ENCODE assay signal across 8 cellular contexts in the genomic region with DNA sequence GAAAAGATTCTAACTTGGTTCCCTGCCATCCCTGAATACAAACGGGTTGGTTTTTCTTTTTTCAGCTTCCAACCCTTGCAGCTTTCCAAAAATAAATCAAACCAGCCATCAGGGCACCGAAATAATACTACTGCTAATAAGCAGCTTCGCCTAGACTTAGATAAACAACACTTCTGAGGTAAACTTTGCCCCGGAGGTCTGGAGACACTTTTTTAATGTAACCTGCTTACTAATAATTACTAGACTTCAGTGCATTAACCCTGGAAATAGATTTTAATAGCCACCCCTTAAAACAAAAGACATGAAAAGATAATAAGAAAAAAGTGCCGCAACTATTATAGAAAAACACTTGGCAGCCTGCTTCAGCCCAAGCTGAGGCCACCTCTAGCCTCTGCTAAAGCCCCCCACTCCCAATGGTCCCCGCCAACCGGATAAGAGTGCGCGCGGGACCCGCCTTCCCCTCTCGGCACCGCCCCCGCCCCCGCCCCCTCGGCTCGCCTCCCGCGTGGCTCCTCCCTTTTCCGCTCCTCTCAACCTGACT. TPM values are rescaled to one million over a fixed set of nuclear protein-coding genes. Genes with fewer than 3 reads are reported as not detected.
DNase-seq lines count a peak whose midpoint lies in the region; ATAC-seq, FAIRE-seq and TF ChIP-seq lines count a peak whose summit lies in the region.

No MANE protein-coding gene starts in this region.

- DNase-seq in cardiac muscle cell (ENCODE audit: low read depth in 1 of 2, low spot score in 1 of 2), result peak in 1 of 2 donors; percentile 15
- no peak for DNase-seq in left ventricle myocardium superior
- DNase-seq in K562 (ENCODE audit: extremely low read depth in 1 of 4, low spot score in 3 of 4), result no peak
- DNase-seq in activated effector memory CD4-positive, alpha-beta T cell treated with Interleukin-2 at 50 U/mL for 16 hours, result no peak
- DNase-seq in HuH-7 (ENCODE audit: low spot score), result no peak
- DNase-seq in foreskin melanocyte, result no peak

- ATAC-seq in left ventricle myocardium superior, result no peak
- no peak for ATAC-seq in K562

- H3K27me3 ChIP-seq in cardiac muscle cell (no peaks in the 10 kb centered on the region), K562 (ENCODE audit: control insufficient read depth in 2 of 2, insufficient read depth in 2 of 2, low read length in 2 of 2) (no peaks in the 10 kb centered on the region)

- TF ChIP-seq RAD21 in K562 (CRISPR knock-in tag; conservative IDR thresholded peaks at IDR 0.05 in 1 of 2, IDR thresholded peaks at IDR 0.05 in 1 of 2), result no peak

- H3K9ac ChIP-seq in K562 (ENCODE audit: insufficient read depth in 1 of 2, low read depth in 2 of 2, low read length in 2 of 2), result peak overlapping the region; percentile 79 to 90; a peak in 3 of 4 replicates

- H2AFZ ChIP-seq in K562 (ENCODE audit: low read depth, low read length), result peak overlapping the region; percentile 82

- no peaks in the 10 kb centered on the region for H3K9me1 ChIP-seq in K562 (ENCODE audit: control insufficient read depth, insufficient read depth, low read length)

- FAIRE-seq in K562 (lab: Jason Lieb, UNC), result no peak

- CTCF ChIA-PET in K562 (lab: Yijun Ruan, JAX; ENCODE audit: low intra/inter-chr PET ratio), result no interaction called here

- 0 out of 2 replicates have a peak, but pooled peaks cover 3% of the 10 kb centered on the region for H4K20me1 ChIP-seq in K562 (replicated peaks; ENCODE audit: control insufficient read depth, insufficient read depth, low read length)

- no peak overlapping the region for H3K4me3 ChIP-seq in cardiac muscle cell
- peak overlapping the region; percentile 93 for H3K4me3 ChIP-seq in K562
- H3K4me3 ChIP-seq in mesodermal cell (ENCODE audit: extremely low read depth, insufficient read depth, low read length, poor library complexity, severe bottlenecking), result peak overlapping the region; percentile 92
- H3K4me3 ChIP-seq in urinary bladder (ENCODE audit: low read depth, low read length), result peak overlapping the region; percentile 21

- 0% methylated on average over 20 of the region's 20 CpGs for WGBS in K562 (ENCODE audit: insufficient coverage, low coverage, missing lambda C conversion rate)
- 23 to 52% methylated on average over 4 to 10 of the region's 20 CpGs for WGBS in mesodermal cell (ENCODE audit: insufficient coverage in 2 of 2), 2 experiments
- WGBS in urinary bladder, result 2% methylated on average over 20 of the region's 20 CpGs

- H3K79me2 ChIP-seq in K562 (ENCODE audit: control insufficient read depth, insufficient read depth, low read length), result peaks cover 52% of the 10 kb centered on the region

- POLR2A ChIA-PET in K562 (lab: Yijun Ruan, JAX), result interaction anchor here (0.7 to 6.3 kb wide), 42 partner anchors 8 to 255 kb away, joined by 3 to 62 read pairs (median 4); partner anchors contain the start of gene SERBP1

- TF ChIP-seq CTCF in cardiac muscle cell (IDR thresholded peaks at IDR 0.05; ENCODE audit: low read depth, low read length) (no peak), K562 (IDR thresholded peaks at IDR 0.05 in 2 of 3, conservative IDR thresholded peaks at IDR 0.05 in 1 of 3; ENCODE audit: insufficient read depth in 2 of 3, low read depth in 1 of 3, low read length in 3 of 3) (no peak)

- intact Hi-C loops in left ventricle myocardium superior (cut with micrococcal nuclease) (loop anchor here (10.0 kb wide), 1 partner anchor 120 kb away; no protein-coding TSS in a partner anchor), K562 (cut with micrococcal nuclease) (loop anchor here (1.0 to 10.0 kb wide), 4 partner anchors 38 to 752 kb away; partner anchors contain the start of gene SERBP1)

- H3K9me3 ChIP-seq in cardiac muscle cell (ENCODE audit: low read depth), result no peaks in the 10 kb centered on the region
- no peaks in the 10 kb centered on the region for H3K9me3 ChIP-seq in K562 (replicated peaks; ENCODE audit: control insufficient read depth, insufficient read depth, low read depth, low read length)
- no peaks in the 10 kb centered on the region for H3K9me3 ChIP-seq in mesodermal cell (ENCODE audit: control insufficient read depth, low read length)

- BruUV-seq in K562 (replicated peaks; lab: Mats Ljungman, UMichigan), result TSS peak; percentile 89

- no peak for TF ChIP-seq EP300 in K562 (IDR thresholded peaks at IDR 0.05; ENCODE audit: low read length)

- peak overlapping the region; percentile 86 for H3K4me2 ChIP-seq in K562 (ENCODE audit: insufficient read depth, low read length)

- H3K36me3 ChIP-seq in cardiac muscle cell, result peaks cover 11% of the 10 kb centered on the region
- peaks cover 35% of the 10 kb centered on the region for H3K36me3 ChIP-seq in K562 (ENCODE audit: control insufficient read depth, insufficient read depth, low read length)
- H3K36me3 ChIP-seq in mesodermal cell (ENCODE audit: control insufficient read depth, insufficient read depth, low read length), result peaks cover 36% of the 10 kb centered on the region
- H3K36me3 ChIP-seq in urinary bladder (ENCODE audit: insufficient read depth), result peaks cover 2% of the 10 kb centered on the region

- H3K4me1 ChIP-seq in cardiac muscle cell (ENCODE audit: low read depth), result peaks cover 35% of the 10 kb centered on the region
- peaks cover 18 to 28% of the 10 kb centered on the region in 2 experiments; a peak in 4 of 5 replicates for H3K4me1 ChIP-seq in K562 (replicated peaks in 1 of 2; ENCODE audit: control insufficient read depth in 2 of 2, insufficient read depth in 2 of 2, low read length in 2 of 2)
- H3K4me1 ChIP-seq in mesodermal cell (ENCODE audit: control insufficient read depth, insufficient read depth, low read length, poor library complexity, severe bottlenecking), result peaks cover 23% of the 10 kb centered on the region
- no peaks in the 10 kb centered on the region for H3K4me1 ChIP-seq in urinary bladder (ENCODE audit: insufficient read depth)

- H3K27ac ChIP-seq in cardiac muscle cell (peak overlapping the region; percentile 73), K562 (ENCODE audit: extremely low read depth, low read depth, low read length) (peak overlapping the region; percentile 87), mesodermal cell (ENCODE audit: low read depth, low read length, severe bottlenecking) (peak overlapping the region; percentile 44), urinary bladder (ENCODE audit: low read depth) (no peak overlapping the region)

- no peak for TF ChIP-seq POLR2A in K562 (conservative IDR thresholded peaks at IDR 0.05)

- in situ Hi-C loops in K562 (cut with MboI), result no loop called here

TF ChIP-seq in K562, 482 proteins besides CTCF, POLR2A, EP300 and RAD21 (continues in another document):
- TF ChIP-seq EGR1 (conservative IDR thresholded peaks at IDR 0.05) (peak; percentile 86), NFIC (IDR thresholded peaks at IDR 0.05) (0 out of 2 replicates have a peak, but pooled peaks have one; percentile 3), MAFF (IDR thresholded peaks at IDR 0.05; ENCODE audit: low read length) (no peak), GTF2E2 (tag; IDR thresholded peaks at IDR 0.05) (peak; percentile 15; the same call in 1 of the 2 replicates)
- TF ChIP-seq, protein P1, sequence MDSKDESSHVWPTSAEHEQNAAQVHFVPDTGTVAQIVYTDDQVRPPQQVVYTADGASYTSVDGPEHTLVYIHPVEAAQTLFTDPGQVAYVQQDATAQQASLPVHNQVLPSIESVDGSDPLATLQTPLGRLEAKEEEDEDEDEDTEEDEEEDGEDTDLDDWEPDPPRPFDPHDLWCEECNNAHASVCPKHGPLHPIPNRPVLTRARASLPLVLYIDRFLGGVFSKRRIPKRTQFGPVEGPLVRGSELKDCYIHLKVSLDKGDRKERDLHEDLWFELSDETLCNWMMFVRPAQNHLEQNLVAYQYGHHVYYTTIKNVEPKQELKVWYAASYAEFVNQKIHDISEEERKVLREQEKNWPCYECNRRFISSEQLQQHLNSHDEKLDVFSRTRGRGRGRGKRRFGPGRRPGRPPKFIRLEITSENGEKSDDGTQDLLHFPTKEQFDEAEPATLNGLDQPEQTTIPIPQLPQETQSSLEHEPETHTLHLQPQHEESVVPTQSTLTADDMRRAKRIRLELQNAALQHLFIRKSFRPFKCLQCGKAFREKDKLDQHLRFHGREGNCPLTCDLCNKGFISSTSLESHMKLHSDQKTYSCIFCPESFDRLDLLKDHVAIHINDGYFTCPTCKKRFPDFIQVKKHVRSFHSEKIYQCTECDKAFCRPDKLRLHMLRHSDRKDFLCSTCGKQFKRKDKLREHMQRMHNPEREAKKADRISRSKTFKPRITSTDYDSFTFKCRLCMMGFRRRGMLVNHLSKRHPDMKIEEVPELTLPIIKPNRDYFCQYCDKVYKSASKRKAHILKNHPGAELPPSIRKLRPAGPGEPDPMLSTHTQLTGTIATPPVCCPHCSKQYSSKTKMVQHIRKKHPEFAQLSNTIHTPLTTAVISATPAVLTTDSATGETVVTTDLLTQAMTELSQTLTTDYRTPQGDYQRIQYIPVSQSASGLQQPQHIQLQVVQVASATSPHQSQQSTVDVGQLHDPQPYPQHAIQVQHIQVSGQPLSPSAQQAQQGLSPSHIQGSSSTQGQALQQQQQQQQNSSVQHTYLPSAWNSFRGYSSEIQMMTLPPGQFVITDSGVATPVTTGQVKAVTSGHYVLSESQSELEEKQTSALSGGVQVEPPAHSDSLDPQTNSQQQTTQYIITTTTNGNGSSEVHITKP (IDR thresholded peaks at IDR 0.05; ENCODE audit: partially characterized antibody), result peak; percentile 80

RNA-seq across cellular contexts. Expression of gene GADD45A, which starts 0.4 kb away (rescaled TPM):
- 73.6 and 84.2 TPM in 2 replicates for total RNA-seq in cardiac muscle cell
- polyA plus RNA-seq in cardiac muscle cell, result 106 and 112 TPM in 2 replicates
- 46.6 TPM for total RNA-seq in left ventricle myocardium superior
- 90.8 and 102 TPM in 2 replicates for total RNA-seq in K562 (2011; cell fraction: chromatin; rRNA removed; ENCODE audit: low replicate concordance)
- 107 and 116 TPM in 2 replicates for total RNA-seq in K562 (2011; cell fraction: nucleolus; rRNA removed)
- 70.0 and 72.2 TPM in 2 replicates for total RNA-seq in K562 (2011; cell fraction: nucleoplasm; rRNA removed)
- total RNA-seq in K562 (2014; rRNA removed), result 124 and 128 TPM in 2 replicates
- total RNA-seq in K562 (2014; rRNA removed; fragmentation: Illumina TruSeq; extraction: Trizol), result 47.2 and 53.9 TPM in 2 replicates
- total RNA-seq in K562 (2015; rRNA removed; fragmentation: Illumina TruSeq; extraction: Trizol), result 35.6 and 36.3 TPM in 2 replicates
- 131 and 156 TPM in 2 replicates for total RNA-seq in K562 (2021)
- polyA plus RNA-seq in K562 (2011; rRNA removed), result 62.1 and 67.7 TPM in 2 replicates
- polyA plus RNA-seq in K562 (2011; cell fraction: cytosol; rRNA removed), result 70.5 and 81.1 TPM in 2 replicates
- 121 and 179 TPM in 2 replicates for polyA plus RNA-seq in K562 (2011; cell fraction: nucleus; rRNA removed)
- 105 and 115 TPM in 2 replicates for polyA plus RNA-seq in K562 (2012)
- polyA plus RNA-seq in K562 (2014; fragmentation: Illumina TruSeq; extraction: Trizol), result 70.7 and 71.9 TPM in 2 replicates
- polyA plus RNA-seq in K562 (2014; fragmentation: Nextera tagmentation; extraction: Ambion mirVana), result 10 to 100 TPM; 21.3 to 22.4 TPM
- 118 and 142 TPM in 2 replicates for polyA plus RNA-seq in K562 (2014; rRNA removed)
- 20.1 and 28.5 TPM in 2 replicates for polyA minus RNA-seq in K562 (2011; rRNA and poly(A)+ RNA removed)
- polyA minus RNA-seq in K562 (2011; cell fraction: cytosol; rRNA and poly(A)+ RNA removed), result 39.4 and 64.1 TPM in 2 replicates
- 113 and 146 TPM in 2 replicates for polyA minus RNA-seq in K562 (2011; cell fraction: nucleus; rRNA and poly(A)+ RNA removed)
- 94.2 TPM for polyA plus RNA-seq in mesodermal cell (2013, experiment 1 of 2)
- polyA plus RNA-seq in mesodermal cell (2013, experiment 2 of 2), result 82.0 TPM
- 7.2 TPM for total RNA-seq in urinary bladder
- 38.5 TPM for polyA plus RNA-seq in urinary bladder
